In genomic region chr6:156061958-156062661, GRCh38 we compare ENCODE assay signal across 10 cellular contexts.
"Had no signal": no experiment of that assay in that cellular context is flagged by ENCODE, and none has a peak within 500 bp of the region (broad histone marks: within the 10 kb centered on the region; RNA-seq: fewer than 3 reads in every experiment).

No MANE protein-coding gene starts in this region.

- H3K27me3 ChIP-seq: thyroid gland had no signal

- H3K36me3 Mint-ChIP-seq: stimulated activated effector memory CD8-positive, alpha-beta T cell treated with anti-CD3 and anti-CD28 coated beads, Interleukin-12 subunit alpha, Interleukin-12 subunit beta, amount 100 ng/mL, for 72 hours had no signal

- ATAC-seq: stimulated activated effector memory CD8-positive, alpha-beta T cell treated with anti-CD3 and anti-CD28 coated beads, Interleukin-12 subunit alpha, Interleukin-12 subunit beta, amount 100 ng/mL, for 72 hours had no signal

- H3K36me3 ChIP-seq: thyroid gland had no signal

- H3K4me3 ChIP-seq: thyroid gland had no signal

- DNase-seq: activated CD4-positive, alpha-beta T cell treated with anti-CD3 and anti-CD28 coated beads, Interleukin-2, amount 10 ng/mL, durations not matched to agents 7 days and 5 days; activated CD4-positive, CD25-positive, alpha-beta regulatory T cell; activated gamma-delta T cell treated with Interleukin-2 at 50 U/mL for 16 hours; dermis blood vessel endothelial cell; hypothalamus; nephron progenitor cell; thyroid gland had no signal

- H3K4me1 Mint-ChIP-seq: stimulated activated effector memory CD8-positive, alpha-beta T cell treated with anti-CD3 and anti-CD28 coated beads, Interleukin-12 subunit alpha, Interleukin-12 subunit beta, amount 100 ng/mL, for 72 hours had no signal

- H3K27ac Mint-ChIP-seq: activated CD4-positive, alpha-beta T cell treated with anti-CD3 and anti-CD28 coated beads, Interleukin-2, amount 10 ng/mL, durations not matched to agents 7 days and 5 days; activated naive CD8-positive, alpha-beta T cell; nephron progenitor cell; stimulated activated effector memory CD8-positive, alpha-beta T cell treated with anti-CD3 and anti-CD28 coated beads, Interleukin-12 subunit alpha, Interleukin-12 subunit beta, amount 100 ng/mL, for 72 hours had no signal

- H3K4me1 ChIP-seq: thyroid gland had no signal

- H3K4me3 Mint-ChIP-seq: activated CD4-positive, alpha-beta T cell treated with anti-CD3 and anti-CD28 coated beads, Interleukin-2, amount 10 ng/mL, durations not matched to agents 7 days and 5 days; activated naive CD8-positive, alpha-beta T cell; nephron progenitor cell; stimulated activated effector memory CD8-positive, alpha-beta T cell treated with anti-CD3 and anti-CD28 coated beads, Interleukin-12 subunit alpha, Interleukin-12 subunit beta, amount 100 ng/mL, for 72 hours had no signal

- H3K9me3 ChIP-seq: thyroid gland had no signal

- H3K27ac ChIP-seq: epithelial cell of prostate, thyroid gland had no signal

- H3K27me3 Mint-ChIP-seq: activated CD4-positive, alpha-beta T cell treated with anti-CD3 and anti-CD28 coated beads, Interleukin-2, amount 10 ng/mL, durations not matched to agents 7 days and 5 days; activated naive CD8-positive, alpha-beta T cell had no signal
